Comparison of ENCODE assay signal across 9 cellular contexts in the genomic region with DNA sequence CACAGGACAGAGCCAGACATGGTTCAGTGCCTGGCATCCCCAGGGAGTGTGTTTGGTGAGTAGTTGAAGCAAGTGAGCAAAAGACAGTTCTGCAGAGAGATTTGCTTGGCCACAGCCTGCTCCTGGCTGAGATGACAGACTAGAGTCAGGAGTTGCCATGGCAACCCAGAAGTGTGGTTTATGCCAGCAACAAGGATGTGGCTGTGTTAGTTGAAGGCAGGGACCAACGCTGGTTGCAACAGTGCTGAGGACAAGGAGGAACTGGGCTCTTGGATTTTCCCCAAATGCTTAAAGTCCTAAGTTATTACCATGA. TPM values are rescaled to one million over a fixed set of nuclear protein-coding genes. Genes with fewer than 3 reads are reported as not detected.
DNase-seq lines count a peak whose midpoint lies in the region; ATAC-seq, FAIRE-seq and TF ChIP-seq lines count a peak whose summit lies in the region.
"Had no signal": no experiment of that assay in that cellular context is flagged by ENCODE, and none has a peak within 500 bp of the region (broad histone marks: within the 10 kb centered on the region; RNA-seq: fewer than 3 reads in every experiment).

No MANE protein-coding gene starts in this region.

- H3K27me3 ChIP-seq in SK-N-SH (ENCODE audit: insufficient read depth) (no peaks in the 10 kb centered on the region), H1 (replicated peaks in 1 of 4; ENCODE audit: control insufficient read depth in 3 of 4, extremely low read depth in 1 of 4, insufficient read depth in 3 of 4, low read length in 3 of 4) (peaks cover 0 to 15% (median 12%) of the 10 kb centered on the region in 4 experiments; a peak in 4 of 7 replicates)

- H3K36me3 Mint-ChIP-seq in naive thymus-derived CD8-positive, alpha-beta T cell: peaks cover 0 to 2% (median 0%) of the 10 kb centered on the region in 3 donors

- peak overlapping the region in 1 of 2 experiments; percentile 23; a peak in 1 of 4 replicates for H3K27ac ChIP-seq in SK-N-SH (ENCODE audit: low read depth in 2 of 2, low read length in 1 of 2)
- H3K27ac ChIP-seq in H1 (ENCODE audit: low read depth, low read length): no peak overlapping the region
- H3K27ac ChIP-seq: SK-N-MC had no signal

- ATAC-seq in SK-N-SH treated with all-trans-retinoic acid at 6 μM for 48 hours: no peak
- ATAC-seq in naive thymus-derived CD8-positive, alpha-beta T cell: peak; percentile 34 to 46
- no peak for ATAC-seq in HG03439 (IDR thresholded peaks at IDR 0.05; ENCODE audit: unreplicated experiment)

- no peak overlapping the region for H3K14ac ChIP-seq in H1 (ENCODE audit: insufficient read length)

- no peaks in the 10 kb centered on the region for H3K9me2 ChIP-seq in SK-N-SH

- no peak overlapping the region for H2BK12ac ChIP-seq in H1 (ENCODE audit: low read depth, low read length)

- 0 out of 2 replicates have a peak, but pooled peaks cover 9% of the 10 kb centered on the region for H3K79me1 ChIP-seq in H1 (ENCODE audit: low read depth, low read length)

- FAIRE-seq in H1 (lab: Jason Lieb, UNC): no peak

- H2BK5ac ChIP-seq in H1 (ENCODE audit: low read depth, low read length): no peak overlapping the region

- H3K4ac ChIP-seq in H1 (replicated peaks; ENCODE audit: insufficient read length, low read depth, low read length): no peak overlapping the region

- H4K20me1 ChIP-seq in SK-N-SH (ENCODE audit: insufficient read depth) (peaks cover 4% of the 10 kb centered on the region; the same call in 1 of the 2 replicates), H1 (replicated peaks in 1 of 2; ENCODE audit: control insufficient read depth in 1 of 2, insufficient read depth in 2 of 2, low read length in 2 of 2) (peaks cover 2 to 7% of the 10 kb centered on the region in 2 experiments)

- H3K4me3 ChIP-seq in SK-N-SH (ENCODE audit: low read depth in 2 of 2, low read length in 1 of 2) (no peak overlapping the region), H1 (ENCODE audit: extremely low read depth in 1 of 4, insufficient read depth in 2 of 4, low read depth in 3 of 4, low read length in 4 of 4) (no peak overlapping the region)
- H3K4me3 ChIP-seq: SK-N-MC had no signal

- H4K5ac ChIP-seq in H1 (ENCODE audit: insufficient read length, low read depth, low read length): no peak overlapping the region

- WGBS in SK-N-SH (ENCODE audit: low lambda C conversion rate): 0% methylated on average over 1 of the region's 1 CpG
- WGBS in H1 (ENCODE audit: extremely low coverage in 1 of 2, insufficient coverage in 1 of 2, insufficient read length in 1 of 2, insufficient replicate concordance in 2 of 2, low coverage in 1 of 2, low lambda C conversion rate in 2 of 2, missing lambda C conversion rate in 1 of 2), 2 experiments: 79% methylated on average over 1 of the region's 1 CpG; no CpG with 5 or more reads in 1 of the 2 experiments

- H2AK5ac ChIP-seq in H1 (ENCODE audit: low read depth, low read length): no peak overlapping the region

- no peak overlapping the region for H3K27ac Mint-ChIP-seq in naive thymus-derived CD8-positive, alpha-beta T cell

- H3K9me3 Mint-ChIP-seq in naive thymus-derived CD8-positive, alpha-beta T cell: no peaks in the 10 kb centered on the region

- no peak overlapping the region for H2BK20ac ChIP-seq in H1 (ENCODE audit: low read length)

- H3K4me1 ChIP-seq in SK-N-SH (ENCODE audit: control insufficient read depth in 1 of 2, insufficient read depth in 2 of 2, low read depth in 1 of 2, low read length in 1 of 2) (peaks cover 16 to 24% of the 10 kb centered on the region in 2 experiments; a peak in 2 of 4 replicates), H1 (replicated peaks in 1 of 4; ENCODE audit: control insufficient read depth in 3 of 4, insufficient read depth in 4 of 4, low read length in 3 of 4) (peaks cover 0 to 4% (median under 1%) of the 10 kb centered on the region in 4 experiments; a peak in 2 of 7 replicates)

- H3K56ac ChIP-seq in H1 (replicated peaks; ENCODE audit: insufficient read length, low read depth, low read length): no peak overlapping the region

- no peak overlapping the region for H3K9ac ChIP-seq in SK-N-SH
- no peak overlapping the region for H3K9ac ChIP-seq in H1 (replicated peaks in 1 of 4; ENCODE audit: extremely low read depth in 1 of 4, low read depth in 3 of 4, low read length in 3 of 4)

- H3K18ac ChIP-seq in H1 (ENCODE audit: extremely low read depth, low read length): no peak overlapping the region

- H3K36me3 ChIP-seq in SK-N-SH (replicated peaks in 1 of 2; ENCODE audit: control insufficient read depth in 1 of 2, insufficient read depth in 2 of 2, low read length in 1 of 2) (no peaks in the 10 kb centered on the region), H1 (ENCODE audit: control insufficient read depth in 2 of 4, insufficient read depth in 4 of 4, low read length in 3 of 4) (no peaks in the 10 kb centered on the region)

- peaks cover 9 to 30% (median 21%) of the 10 kb centered on the region in 4 donors for H3K4me1 Mint-ChIP-seq in naive thymus-derived CD8-positive, alpha-beta T cell

- no peak overlapping the region for H2BK120ac ChIP-seq in H1 (replicated peaks; ENCODE audit: low read depth, low read length)

- H3K4me3 Mint-ChIP-seq in naive thymus-derived CD8-positive, alpha-beta T cell: no peak overlapping the region

- POLR2A ChIA-PET in SK-N-SH (lab: Yijun Ruan, JAX): no interaction called here
- POLR2A ChIA-PET in H1 (lab: Charles Lee; ENCODE audit: partially characterized antibody): interaction anchor here (1.0 kb wide), 1 partner anchor 150 kb away, joined by 3 read pairs; no protein-coding TSS in a partner anchor
- POLR2A ChIA-PET in naive thymus-derived CD8-positive, alpha-beta T cell (lab: Charles Lee): no interaction called here

- CTCF ChIA-PET in SK-N-SH (lab: Yijun Ruan, JAX) (interaction anchor here (1.1 to 1.6 kb wide), 2 partner anchors 21 to 431 kb away, joined by 3 read pairs; no protein-coding TSS in a partner anchor), H1 (lab: Charles Lee; ENCODE audit: partially characterized antibody) (interaction anchor here (0.6 kb wide), 1 partner anchor 1030 kb away, joined by 3 read pairs; no protein-coding TSS in a partner anchor)

- H3K4me2 ChIP-seq in SK-N-SH (peak overlapping the region; percentile 95), H1 (ENCODE audit: insufficient read depth in 1 of 2, low read depth in 2 of 2, low read length in 2 of 2) (no peak overlapping the region; a peak in 1 of 4 replicates)

- no peaks in the 10 kb centered on the region for H3K9me3 ChIP-seq in SK-N-SH
- no peaks in the 10 kb centered on the region for H3K9me3 ChIP-seq in H1 (ENCODE audit: insufficient read depth in 2 of 2, low read depth in 1 of 2, low read length in 1 of 2)

- peaks cover 15% of the 10 kb centered on the region for H3F3A ChIP-seq in SK-N-SH (replicated peaks; ENCODE audit: insufficient read depth)

- no peak overlapping the region for H2BK15ac ChIP-seq in H1 (ENCODE audit: low read length)

- H2AFZ ChIP-seq in SK-N-SH (ENCODE audit: low read depth) (no peak overlapping the region), H1 (ENCODE audit: low read length) (no peak overlapping the region)

- DNase-seq in SK-N-SH: peak; percentile 50
- peak; percentile 19 for DNase-seq in SIG-M5 (lab: John Stamatoyannopoulos, UW)
- DNase-seq in H1 (ENCODE audit: low read depth in 1 of 2, low spot score in 2 of 2): no peak
- peak in 4 of 10 donors; percentile 1 to 35 (median 13) for DNase-seq in naive thymus-derived CD8-positive, alpha-beta T cell
- DNase-seq in NCI-H345 treated with DMSO at 0.1 percent for 48 hours (lab: John Stamatoyannopoulos, UW; ENCODE audit: unreplicated experiment): no peak
- DNase-seq in NCI-H128 (lab: John Stamatoyannopoulos, UW; ENCODE audit: unreplicated experiment): no peak

- TF ChIP-seq RAD21 in SK-N-SH (IDR thresholded peaks at IDR 0.05; ENCODE audit: low read length): no peak
- TF ChIP-seq RAD21 in H1 (IDR thresholded peaks at IDR 0.05 in 1 of 2, conservative IDR thresholded peaks at IDR 0.05 in 1 of 2; ENCODE audit: low read depth in 2 of 2, low read length in 2 of 2): no peak

- H4K8ac ChIP-seq in H1 (ENCODE audit: extremely low read depth, insufficient read depth, low read length): no peak overlapping the region

- TF ChIP-seq EP300 in SK-N-SH (IDR thresholded peaks at IDR 0.05; ENCODE audit: borderline replicate concordance in 1 of 2, low read depth in 1 of 2, low read length in 1 of 2): no peak
- no peak for TF ChIP-seq EP300 in H1 (IDR thresholded peaks at IDR 0.05; ENCODE audit: borderline replicate concordance in 1 of 2, low read depth in 2 of 2, low read length in 2 of 2)

- H3K27me3 Mint-ChIP-seq in naive thymus-derived CD8-positive, alpha-beta T cell: peaks cover 13 to 58% (median 30%) of the 10 kb centered on the region in 5 donors

- no peak overlapping the region for H3K23ac ChIP-seq in H1 (ENCODE audit: insufficient read length)

- TF ChIP-seq CTCF in SK-N-SH (IDR thresholded peaks at IDR 0.05) (no peak), H1 (IDR thresholded peaks at IDR 0.05; ENCODE audit: control extremely low read depth in 1 of 3, insufficient read depth in 1 of 3, low read depth in 1 of 3, low read length in 3 of 3) (no peak)

- H3K79me2 ChIP-seq in SK-N-SH (ENCODE audit: insufficient read depth) (peaks cover 36% of the 10 kb centered on the region; the same call in 1 of the 2 replicates), H1 (ENCODE audit: control insufficient read depth in 1 of 2, insufficient read depth in 2 of 2, low read length in 2 of 2) (no peaks in the 10 kb centered on the region)

- H4K91ac ChIP-seq in H1 (replicated peaks; ENCODE audit: insufficient read length, low read length): no peak overlapping the region

- no peak for TF ChIP-seq POLR2A in H1 (IDR thresholded peaks at IDR 0.05; ENCODE audit: control extremely low read depth in 1 of 2, low read depth in 2 of 2, low read length in 2 of 2)

- H3K23me2 ChIP-seq in H1 (ENCODE audit: low read depth, low read length): peaks cover 8% of the 10 kb centered on the region; the same call in 1 of the 2 replicates

TF ChIP-seq in H1, 55 proteins besides CTCF, POLR2A, EP300 and RAD21 (continues in another document):
- no peak for TF ChIP-seq CHD1 (IDR thresholded peaks at IDR 0.05; ENCODE audit: low read depth, low read length)

RNA-seq across cellular contexts. Expression of gene NXNL2, which starts 2.7 kb away (rescaled TPM):
- 3.0 and 3.1 TPM in 2 replicates for polyA plus RNA-seq in SK-N-SH (2012; rRNA removed)
- 1.9 and 2.3 TPM in 2 replicates for polyA plus RNA-seq in SK-N-SH (2012; cell fraction: cytosol; rRNA removed)
- 4.0 and 6.5 TPM in 2 replicates for polyA plus RNA-seq in SK-N-SH (2012; cell fraction: nucleus; rRNA removed)
- total RNA-seq in H1 (2021; fragmentation: NEBNext Ultra II Directional; extraction: Animal tissue kit (Norgen Biotek cat#: 25700)): 1.9 and 2.1 TPM in 2 replicates
- 2.6 and 5.6 TPM in 2 replicates for polyA plus RNA-seq in H1 (2011; rRNA removed)
- 3.4 TPM for polyA plus RNA-seq in H1 (2011; cell fraction: cytosol; rRNA removed)
- 4.7 TPM for polyA plus RNA-seq in H1 (2011; cell fraction: nucleus; rRNA removed)
- polyA plus RNA-seq in H1 (2012, experiment 1 of 2): 0.58 to 1.6 TPM (median 1.2 TPM) in 4 replicates
- polyA plus RNA-seq in H1 (2012, experiment 2 of 2): 0.41 TPM
- 1.3 TPM for polyA plus RNA-seq in H1 (2013, experiment 1 of 2)
- polyA plus RNA-seq in H1 (2013, experiment 2 of 2): 0.98 TPM
- 0.61 and 0.98 TPM in 2 replicates for polyA minus RNA-seq in H1 (2011; rRNA and poly(A)+ RNA removed)
- 1.2 TPM for polyA minus RNA-seq in H1 (2011; cell fraction: cytosol; rRNA and poly(A)+ RNA removed)
- polyA minus RNA-seq in H1 (2011; cell fraction: nucleus; rRNA and poly(A)+ RNA removed): 6.5 TPM
- total RNA-seq in naive thymus-derived CD8-positive, alpha-beta T cell: not detected
- not detected for polyA plus RNA-seq in naive thymus-derived CD8-positive, alpha-beta T cell

Comparison
In these comparisons a context has a peak if more than half of its experiments do, and no peak if none do; other contexts are left out.
1. DNase-seq: peak in SK-N-SH (single experiment) and SIG-M5 (single experiment); none in H1 (0 of 2), NCI-H345 treated with DMSO at 0.1 percent for 48 hours (single experiment) and NCI-H128 (single experiment).
2. ATAC-seq: peak in naive thymus-derived CD8-positive, alpha-beta T cell (2 of 2); none in SK-N-SH treated with all-trans-retinoic acid at 6 μM for 48 hours (single experiment) and HG03439 (single experiment).
3. Of the 17 proteins assayed by ChIP-seq in both H1 and SK-N-SH: peak only in H1: none; only in SK-N-SH: none; in both: RFX5; in neither: 15; mixed calls (peak in some experiments, not most) for 1.